ENCODE assay signal across 19 cellular contexts in the genomic region with DNA sequence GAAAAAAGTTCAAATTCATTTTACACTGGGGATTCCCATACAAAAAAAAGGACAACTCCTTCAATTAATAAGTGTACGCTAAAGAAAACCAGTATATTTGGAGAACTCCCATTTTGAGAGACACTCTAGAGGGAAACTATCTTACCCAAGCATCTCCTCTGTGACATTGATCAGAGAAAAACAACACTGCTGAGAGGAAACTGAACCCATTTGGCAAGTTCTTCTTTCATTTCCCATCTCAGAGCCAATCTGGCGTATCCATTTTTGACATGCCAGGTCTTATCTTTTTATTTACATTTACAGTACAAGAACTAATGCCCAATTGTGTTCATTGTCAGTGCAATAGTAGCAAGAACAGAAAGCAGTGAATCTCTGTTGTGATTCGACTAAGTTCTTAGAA.
"Had no signal": no experiment of that assay in that cellular context is flagged by ENCODE, and none has a peak within 500 bp of the region (broad histone marks: within the 10 kb centered on the region; RNA-seq: fewer than 3 reads in every experiment).

No MANE protein-coding gene starts in this region.

- H3K4me3 Mint-ChIP-seq: dendritic cell treated with granulocyte-macrophage colony-stimulating factor and Interleukin-4, amounts not matched to agents 40 ng/mL and 50 ng/mL, for 4 days; endodermal cell; type B pancreatic cell had no signal

- H3K36me3 ChIP-seq: heart left ventricle, neutrophil, suprapubic skin, thyroid gland, uterus had no signal

- DNase-seq: endodermal cell; erythroblast; foreskin keratinocyte; heart left ventricle; hippocampal formation; left colon; left ventricle myocardium superior; naive thymus-derived CD8-positive, alpha-beta T cell; posterior cingulate gyrus; stimulated activated CD4-positive, alpha-beta T cell treated with anti-CD3 and anti-CD28 coated beads, Interleukin-12 subunit alpha, Interleukin-12 subunit beta, amount 100 ng/mL, for 4 hours; stimulated activated naive CD8-positive, alpha-beta T cell treated with anti-CD3 and anti-CD28 coated beads, Interleukin-15, Interleukin-2, amounts not matched to agents 100 U/mL and 50 U/mL, for 24 hours; thyroid gland; uterus had no signal

- ATAC-seq: foreskin keratinocyte; heart left ventricle; left colon; left ventricle myocardium superior; naive thymus-derived CD8-positive, alpha-beta T cell; sciatic nerve; stimulated activated naive CD8-positive, alpha-beta T cell treated with anti-CD3 and anti-CD28 coated beads, Interleukin-15, Interleukin-2, amounts not matched to agents 100 U/mL and 50 U/mL, for 24 hours had no signal

- H3K27me3 ChIP-seq: foreskin keratinocyte, neutrophil, suprapubic skin, thyroid gland had no signal

- H3K27ac ChIP-seq: foreskin keratinocyte, heart left ventricle, neutrophil, suprapubic skin, thyroid gland, uterus had no signal

- H3K27me3 Mint-ChIP-seq: dendritic cell treated with granulocyte-macrophage colony-stimulating factor and Interleukin-4, amounts not matched to agents 40 ng/mL and 50 ng/mL, for 4 days; type B pancreatic cell had no signal

- H3K27ac Mint-ChIP-seq: dendritic cell treated with granulocyte-macrophage colony-stimulating factor and Interleukin-4, amounts not matched to agents 40 ng/mL and 50 ng/mL, for 4 days; endodermal cell; type B pancreatic cell had no signal

- H3K9me3 Mint-ChIP-seq: type B pancreatic cell had no signal

- H3K36me3 Mint-ChIP-seq: naive thymus-derived CD8-positive, alpha-beta T cell; type B pancreatic cell had no signal

- H3K4me1 ChIP-seq: foreskin keratinocyte, heart left ventricle, suprapubic skin, thyroid gland, uterus had no signal

- H3K4me3 ChIP-seq: heart left ventricle, lung, suprapubic skin, thyroid gland, uterus had no signal

- H3K9me3 ChIP-seq: heart left ventricle, neutrophil, suprapubic skin, thyroid gland, uterus had no signal
